Comparison of ENCODE assay signal across 24 cellular contexts in genomic region chr2:122018736-122019135, GRCh38.
A peak's percentile ranks its signal among the peaks of the same experiment; 100 is the strongest.
DNase-seq lines count a peak whose midpoint lies in the region; FAIRE-seq and TF ChIP-seq lines count a peak whose summit lies in the region.
"Had no signal": no experiment of that assay in that cellular context is flagged by ENCODE, and none has a peak within 500 bp of the region (broad histone marks: within the 10 kb centered on the region; RNA-seq: fewer than 3 reads in every experiment).

No MANE protein-coding gene starts in this region.

- no peaks in the 10 kb centered on the region for H3K27me3 ChIP-seq in H9 (ENCODE audit: insufficient read depth, low read length)
- H3K27me3 ChIP-seq in H1 (replicated peaks in 1 of 4; ENCODE audit: control insufficient read depth in 3 of 4, extremely low read depth in 1 of 4, insufficient read depth in 3 of 4, low read length in 3 of 4) = peaks cover 0 to 2% (median 0%) of the 10 kb centered on the region in 4 experiments; a peak in 2 of 7 replicates
- H3K27me3 ChIP-seq in neuronal stem cell (ENCODE audit: control insufficient read depth in 3 of 3, insufficient read depth in 3 of 3, low read depth in 1 of 3, low read length in 3 of 3) = no peaks in the 10 kb centered on the region
- H3K27me3 ChIP-seq: BLaER1 treated with 17β-estradiol and CSF1 and Interleukin-3, amounts not matched to agents 10 nM and 100 nM had no signal

- TF ChIP-seq POLR2A in H1 (IDR thresholded peaks at IDR 0.05; ENCODE audit: control extremely low read depth in 1 of 2, low read depth in 2 of 2, low read length in 2 of 2) = no peak

- H2BK5ac ChIP-seq in H9 (ENCODE audit: insufficient read length, low read length) (no peak overlapping the region), H1 (ENCODE audit: low read depth, low read length) (peak overlapping the region; percentile 22; the same call in 1 of the 2 replicates), neuronal stem cell (ENCODE audit: low read length) (no peak overlapping the region)

- no peak overlapping the region for H4K91ac ChIP-seq in H9 (ENCODE audit: insufficient read length, low read depth, low read length)
- peak overlapping the region; percentile 63 for H4K91ac ChIP-seq in H1 (replicated peaks; ENCODE audit: insufficient read length, low read length)
- no peak overlapping the region for H4K91ac ChIP-seq in neuronal stem cell (ENCODE audit: low read depth, low read length, poor library complexity)

- CTCF ChIA-PET in H1 (lab: Charles Lee; ENCODE audit: partially characterized antibody) = interaction anchor here (0.9 to 2.1 kb wide), 3 partner anchors 22 to 150 kb away, joined by 3 to 7 read pairs (median 4); no protein-coding TSS in a partner anchor

- H3K27ac Mint-ChIP-seq in H9 = no peak overlapping the region
- H3K27ac Mint-ChIP-seq: B cell; CD4-positive, alpha-beta T cell; CD8-positive, alpha-beta T cell had no signal

- WGBS in H9 (ENCODE audit: extremely low coverage, insufficient read length, low lambda C conversion rate) = no CpG with 5 or more reads among the region's 7 CpGs
- 97% methylated on average over 7 of the region's 7 CpGs; no CpG with 5 or more reads in 1 of the 2 experiments for WGBS in H1 (ENCODE audit: extremely low coverage in 1 of 2, insufficient coverage in 1 of 2, insufficient read length in 1 of 2, insufficient replicate concordance in 2 of 2, low coverage in 1 of 2, low lambda C conversion rate in 2 of 2, missing lambda C conversion rate in 1 of 2), 2 experiments
- WGBS in neuronal stem cell (ENCODE audit: extremely low coverage in 2 of 2, insufficient read length in 2 of 2, insufficient replicate concordance in 1 of 2), 2 donors = no CpG with 5 or more reads among the region's 7 CpGs

- no peak overlapping the region for H4K8ac ChIP-seq in H9 (replicated peaks; ENCODE audit: insufficient read length, low read depth, low read length)
- no peak overlapping the region for H4K8ac ChIP-seq in H1 (ENCODE audit: extremely low read depth, insufficient read depth, low read length)
- no peak overlapping the region for H4K8ac ChIP-seq in neuronal stem cell (ENCODE audit: low read depth, low read length)

- H3K9me3 ChIP-seq in H9 (ENCODE audit: control insufficient read depth, low read depth, low read length) = no peaks in the 10 kb centered on the region
- peaks cover 3 to 4% of the 10 kb centered on the region in 2 experiments; a peak in 1 of 4 replicates for H3K9me3 ChIP-seq in H1 (ENCODE audit: insufficient read depth in 2 of 2, low read depth in 1 of 2, low read length in 1 of 2)
- peaks cover 0 to 4% of the 10 kb centered on the region in 2 donors for H3K9me3 ChIP-seq in neuronal stem cell (replicated peaks in 1 of 2; ENCODE audit: control insufficient read depth in 2 of 2, insufficient read depth in 1 of 2, low read depth in 1 of 2, low read length in 2 of 2)
- H3K9me3 ChIP-seq: A549, Caco-2 had no signal

- TF ChIP-seq RAD21 in H1 (IDR thresholded peaks at IDR 0.05 in 1 of 2, conservative IDR thresholded peaks at IDR 0.05 in 1 of 2; ENCODE audit: low read depth in 2 of 2, low read length in 2 of 2) = no peak

- H3K4me3 Mint-ChIP-seq in H9 = no peak overlapping the region
- H3K4me3 Mint-ChIP-seq: B cell; CD4-positive, alpha-beta T cell; CD8-positive, alpha-beta T cell had no signal

- H3K79me2 ChIP-seq in H9 (ENCODE audit: insufficient read depth, low read length) = no peaks in the 10 kb centered on the region
- no peaks in the 10 kb centered on the region for H3K79me2 ChIP-seq in H1 (ENCODE audit: control insufficient read depth in 1 of 2, insufficient read depth in 2 of 2, low read length in 2 of 2)

- H2BK120ac ChIP-seq in H9 (ENCODE audit: low read depth, low read length, poor library complexity, severe bottlenecking) (no peak overlapping the region), H1 (replicated peaks; ENCODE audit: low read depth, low read length) (peak overlapping the region; percentile 1), neuronal stem cell (ENCODE audit: low read depth, low read length) (no peak overlapping the region)

- H3K36me3 Mint-ChIP-seq in H9 (ENCODE audit: insufficient read depth in 1 of 3, low read depth in 3 of 3) = peaks cover 0 to 2% (median 2%) of the 10 kb centered on the region in 3 experiments; a peak in 4 of 7 replicates
- H3K36me3 Mint-ChIP-seq: CD8-positive, alpha-beta T cell had no signal

- H3K4ac ChIP-seq in H9 (ENCODE audit: low read depth, low read length) (no peak overlapping the region), H1 (replicated peaks; ENCODE audit: insufficient read length, low read depth, low read length) (peak overlapping the region; percentile 17), neuronal stem cell (ENCODE audit: low read length) (no peak overlapping the region)

- H3K9ac ChIP-seq in H9 (ENCODE audit: extremely low read depth, insufficient read length, low read length) (no peak overlapping the region), H1 (replicated peaks in 1 of 4; ENCODE audit: extremely low read depth in 1 of 4, low read depth in 3 of 4, low read length in 3 of 4) (no peak overlapping the region), neuronal stem cell (ENCODE audit: low read depth, low read length, poor library complexity) (no peak overlapping the region)
- H3K9ac ChIP-seq: BLaER1 treated with 17β-estradiol and CSF1 and Interleukin-3, amounts not matched to agents 10 nM and 100 nM had no signal

- H2AFZ ChIP-seq in H9 (ENCODE audit: low read length) (no peak overlapping the region), H1 (ENCODE audit: low read length) (no peak overlapping the region), neuronal stem cell (ENCODE audit: low read length) (no peak overlapping the region)

- no peaks in the 10 kb centered on the region for H3K23me2 ChIP-seq in H9 (ENCODE audit: insufficient read length, low read depth, low read length, poor library complexity, severe bottlenecking)
- no peaks in the 10 kb centered on the region for H3K23me2 ChIP-seq in H1 (ENCODE audit: low read depth, low read length)

- H3K4me1 ChIP-seq in H9 (ENCODE audit: insufficient read depth, low read length) (no peaks in the 10 kb centered on the region; the same call in 1 of the 2 replicates), H1 (replicated peaks in 1 of 4; ENCODE audit: control insufficient read depth in 3 of 4, insufficient read depth in 4 of 4, low read length in 3 of 4) (peaks cover 0 to 8% (median 0%) of the 10 kb centered on the region in 4 experiments; a peak in 4 of 7 replicates), neuronal stem cell (ENCODE audit: control insufficient read depth in 2 of 2, insufficient read depth in 1 of 2, low read depth in 1 of 2, low read length in 2 of 2) (peaks cover 0 to 1% of the 10 kb centered on the region in 2 donors)
- H3K4me1 ChIP-seq: A549 had no signal

- POLR2A ChIA-PET in H1 (lab: Charles Lee; ENCODE audit: partially characterized antibody) = no interaction called here

- H3K36me3 ChIP-seq in H1 (ENCODE audit: control insufficient read depth in 2 of 4, insufficient read depth in 4 of 4, low read length in 3 of 4) (no peaks in the 10 kb centered on the region), neuronal stem cell (replicated peaks in 1 of 2; ENCODE audit: control insufficient read depth in 2 of 2, insufficient read depth in 2 of 2, low read length in 2 of 2) (no peaks in the 10 kb centered on the region)
- H3K36me3 ChIP-seq: BLaER1 treated with 17β-estradiol and CSF1 and Interleukin-3, amounts not matched to agents 10 nM and 100 nM had no signal

- H2BK15ac ChIP-seq in H9 (ENCODE audit: low read depth, low read length) = no peak overlapping the region
- peak overlapping the region; percentile 61; the same call in 1 of the 2 replicates for H2BK15ac ChIP-seq in H1 (ENCODE audit: low read length)
- H2BK15ac ChIP-seq in neuronal stem cell (ENCODE audit: low read length) = no peak overlapping the region

- H3K14ac ChIP-seq in H9 (ENCODE audit: insufficient read depth, low read length) (no peak overlapping the region; the same call in 1 of the 2 replicates), H1 (ENCODE audit: insufficient read length) (peak overlapping the region; percentile 54), neuronal stem cell (ENCODE audit: low read length) (no peak overlapping the region)

- TF ChIP-seq CTCF in H9 (conservative IDR thresholded peaks at IDR 0.05) (no peak), H1 (IDR thresholded peaks at IDR 0.05; ENCODE audit: control extremely low read depth in 1 of 3, insufficient read depth in 1 of 3, low read depth in 1 of 3, low read length in 3 of 3) (no peak)

- H3K56ac ChIP-seq in H9 (ENCODE audit: insufficient read length, low read depth, low read length) (no peak overlapping the region), H1 (replicated peaks; ENCODE audit: insufficient read length, low read depth, low read length) (no peak overlapping the region)

- peaks cover 4 to 9% of the 10 kb centered on the region in 2 experiments; a peak in 3 of 5 replicates for H3K9me3 Mint-ChIP-seq in H9
- H3K9me3 Mint-ChIP-seq: CD4-positive, alpha-beta T cell; CD8-positive, alpha-beta T cell had no signal

- H3K27me3 Mint-ChIP-seq in H9 (ENCODE audit: low read depth) = peaks cover 12% of the 10 kb centered on the region

- H2BK20ac ChIP-seq in H9 (ENCODE audit: low read depth, low read length, poor library complexity, severe bottlenecking) = no peak overlapping the region
- H2BK20ac ChIP-seq in H1 (ENCODE audit: low read length) = peak overlapping the region; percentile 24; the same call in 1 of the 2 replicates

- no peak overlapping the region for H2AK5ac ChIP-seq in H9 (ENCODE audit: insufficient read length, low read length)
- H2AK5ac ChIP-seq in H1 (ENCODE audit: low read depth, low read length) = 0 out of 2 replicates have a peak overlapping the region, but pooled peaks have one; percentile 66
- no peak overlapping the region for H2AK5ac ChIP-seq in neuronal stem cell (ENCODE audit: low read depth, low read length)

- H4K20me1 ChIP-seq in H9 (ENCODE audit: control insufficient read depth, insufficient read depth, insufficient read length) (no peaks in the 10 kb centered on the region), H1 (replicated peaks in 1 of 2; ENCODE audit: control insufficient read depth in 1 of 2, insufficient read depth in 2 of 2, low read length in 2 of 2) (no peaks in the 10 kb centered on the region)
- H4K20me1 ChIP-seq: BLaER1 treated with 17β-estradiol and CSF1 and Interleukin-3, amounts not matched to agents 10 nM and 100 nM had no signal

- H3K4me3 ChIP-seq in H1 (ENCODE audit: extremely low read depth in 1 of 4, insufficient read depth in 2 of 4, low read depth in 3 of 4, low read length in 4 of 4) (peak overlapping the region in 1 of 4 experiments; percentile 12; a peak in 2 of 8 replicates), neuronal stem cell (ENCODE audit: low read length in 2 of 2) (no peak overlapping the region)
- H3K4me3 ChIP-seq: A549; BLaER1 treated with 17β-estradiol and CSF1 and Interleukin-3, amounts not matched to agents 10 nM and 100 nM had no signal

- no peak overlapping the region for H3K27ac ChIP-seq in H9 (ENCODE audit: insufficient read length, low read depth, low read length)
- H3K27ac ChIP-seq in H1 (ENCODE audit: low read depth, low read length) = no peak overlapping the region; the same call in 1 of the 2 replicates
- no peak overlapping the region for H3K27ac ChIP-seq in neuronal stem cell (replicated peaks; ENCODE audit: low read length)
- H3K27ac ChIP-seq: A549; BLaER1 treated with 17β-estradiol and CSF1 and Interleukin-3, amounts not matched to agents 10 nM and 100 nM; C4-2B had no signal

- TF ChIP-seq EP300 in H1 (IDR thresholded peaks at IDR 0.05; ENCODE audit: borderline replicate concordance in 1 of 2, low read depth in 2 of 2, low read length in 2 of 2) = no peak

- H3K18ac ChIP-seq in H9 (ENCODE audit: insufficient read length, low read depth, low read length) (peak overlapping the region; percentile 78), H1 (ENCODE audit: extremely low read depth, low read length) (peak overlapping the region; percentile 64), neuronal stem cell (ENCODE audit: low read length) (peak overlapping the region; percentile 55)

- no peak for DNase-seq in H9
- no peak for DNase-seq in H1 (ENCODE audit: low read depth in 1 of 2, low spot score in 2 of 2)
- DNase-seq in neuronal stem cell (ENCODE audit: low spot score) = no peak
- DNase-seq in urothelium cell line (ENCODE audit: low spot score) = no peak
- no peak for DNase-seq in inferior parietal cortex (ENCODE audit: extremely low spot score)
- no peak for DNase-seq in NCI-H510A treated with DMSO at 0.1 percent for 48 hours (lab: John Stamatoyannopoulos, UW)
- no peak for DNase-seq in activated effector memory CD4-positive, alpha-beta T cell treated with Interleukin-2 at 50 U/mL for 16 hours
- DNase-seq in NCI-H187 (lab: John Stamatoyannopoulos, UW) = no peak
- DNase-seq: 8988T; AML-193; Caco-2; Calu3; CD4-positive, alpha-beta T cell; CD8-positive, alpha-beta T cell; DMS79 treated with DMSO at 0.1 percent for 48 hours; GF-D8 had no signal

- no peak overlapping the region for H3T11ph ChIP-seq in H9 (ENCODE audit: low read length)

- H3K79me1 ChIP-seq in H9 (ENCODE audit: insufficient read depth, low read depth, low read length, poor library complexity, severe bottlenecking) = no peaks in the 10 kb centered on the region
- no peaks in the 10 kb centered on the region for H3K79me1 ChIP-seq in H1 (ENCODE audit: low read depth, low read length)
- H3K79me1 ChIP-seq in neuronal stem cell (ENCODE audit: low read depth, low read length) = no peaks in the 10 kb centered on the region

- FAIRE-seq in H1 (lab: Jason Lieb, UNC) = no peak
- peak; percentile 71 for FAIRE-seq in urothelium cell line (lab: Jason Lieb, UNC)
- FAIRE-seq: A549, D721Med, G401.6, GM12891, GM19239 had no signal

- no peak overlapping the region for H2BK12ac ChIP-seq in H9 (ENCODE audit: insufficient read length, low read depth, low read length)
- H2BK12ac ChIP-seq in H1 (ENCODE audit: low read depth, low read length) = peak overlapping the region; percentile 91; the same call in 1 of the 2 replicates
- H2BK12ac ChIP-seq in neuronal stem cell (ENCODE audit: low read length) = peak overlapping the region; percentile 26

- H3K23ac ChIP-seq in H9 (ENCODE audit: insufficient read length, low read depth, low read length) (no peak overlapping the region), H1 (ENCODE audit: insufficient read length) (no peak overlapping the region), neuronal stem cell (ENCODE audit: low read depth, low read length, poor library complexity) (no peak overlapping the region)

- H3K4me1 Mint-ChIP-seq in H9 = peaks cover 16 to 28% of the 10 kb centered on the region in 2 experiments
- H3K4me1 Mint-ChIP-seq: B cell had no signal

- H4K5ac ChIP-seq in H9 (ENCODE audit: insufficient read length, low read depth, low read length) (no peak overlapping the region), H1 (ENCODE audit: insufficient read length, low read depth, low read length) (peak overlapping the region; percentile 60)

- H3K4me2 ChIP-seq in H9 (ENCODE audit: insufficient read depth, insufficient read length, low read length) (no peak overlapping the region), H1 (ENCODE audit: insufficient read depth in 1 of 2, low read depth in 2 of 2, low read length in 2 of 2) (no peak overlapping the region), neuronal stem cell (ENCODE audit: insufficient read depth, low read length, poor library complexity, severe bottlenecking) (no peak overlapping the region)
- H3K4me2 ChIP-seq: A549 had no signal
